In the genomic region with DNA sequence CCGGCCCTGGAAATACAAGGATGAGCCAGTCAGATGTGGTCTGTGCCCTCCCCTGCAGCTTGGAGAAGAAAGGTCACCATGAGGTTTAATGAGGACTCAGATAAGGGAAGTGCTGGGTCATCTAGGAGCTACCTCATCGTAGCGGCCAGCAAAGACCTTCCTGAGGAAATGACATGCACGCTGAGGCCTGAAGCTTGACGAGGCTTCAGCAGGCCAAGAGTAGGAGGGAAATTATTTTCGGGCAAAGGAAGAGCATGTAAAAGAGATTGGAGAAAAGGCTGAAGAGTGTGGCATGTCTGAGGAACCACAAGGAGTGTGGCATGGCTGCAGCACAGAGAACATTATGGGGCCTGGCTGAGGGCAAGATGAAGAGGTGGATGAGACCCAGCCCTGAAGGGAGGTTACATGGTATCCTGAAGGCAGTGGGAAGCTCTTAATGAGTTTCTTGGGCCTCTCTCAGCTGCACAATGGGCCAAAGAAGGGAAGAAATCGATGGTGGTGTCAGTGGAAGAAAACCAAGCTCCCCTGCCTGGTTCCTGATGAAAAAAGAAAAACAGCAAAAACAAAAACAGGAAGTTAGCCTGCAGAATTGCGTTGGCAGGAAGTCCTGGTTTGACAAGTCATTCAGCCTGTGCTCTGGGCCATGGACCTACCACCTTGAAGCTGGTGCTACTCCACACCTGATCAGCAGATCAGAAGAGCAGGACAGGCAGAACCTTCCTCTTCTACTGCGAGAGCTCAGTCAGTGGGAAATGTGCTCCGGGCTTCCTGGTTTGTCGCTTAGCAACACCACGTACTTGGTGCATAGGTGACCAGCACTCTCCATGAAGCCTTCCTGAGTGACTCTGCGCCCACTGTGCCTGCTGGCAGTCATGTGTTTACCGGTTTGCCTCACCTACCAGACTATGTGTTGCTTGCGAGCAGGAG, we compare ENCODE assay signal across 8 cellular contexts.
DNase-seq lines count a peak whose midpoint lies in the region; ATAC-seq and TF ChIP-seq lines count a peak whose summit lies in the region.

No MANE protein-coding gene starts in this region.

- ATAC-seq in GM19023 (IDR thresholded peaks at IDR 0.05; ENCODE audit: unreplicated experiment) (peak; percentile 72), HG03432 (IDR thresholded peaks at IDR 0.05; ENCODE audit: unreplicated experiment) (peak; percentile 79), natural killer cell (peak; percentile 84 to 93 (median 84))

- H3K4me1 ChIP-seq in colonic mucosa (peaks cover 4% of the 10 kb centered on the region), tibial nerve (peaks cover 0 to 14% (median 3%) of the 10 kb centered on the region in 4 donors)

- H3K27me3 Mint-ChIP-seq in natural killer cell (ENCODE audit: low read depth in 2 of 2) (peaks cover 3 to 9% of the 10 kb centered on the region in 2 donors), mesothelial cell of epicardium (ENCODE audit: low read depth) (no peaks in the 10 kb centered on the region)

- H3K36me3 ChIP-seq in colonic mucosa (no peaks in the 10 kb centered on the region), tibial nerve (no peaks in the 10 kb centered on the region)

- TF ChIP-seq EP300 in tibial nerve (IDR thresholded peaks at IDR 0.05): no peak

- H3K9me3 Mint-ChIP-seq in natural killer cell (peaks cover 0 to 2% of the 10 kb centered on the region in 2 donors), mesothelial cell of epicardium (peaks cover 9% of the 10 kb centered on the region)

- DNase-seq in T-helper 22 cell (ENCODE audit: low read depth): peak; percentile 2
- peak; percentile 81 for DNase-seq in colonic mucosa
- DNase-seq in natural killer cell: no peak
- DNase-seq in tibial nerve (ENCODE audit: low spot score in 2 of 2): no peak
- no peak for DNase-seq in mesothelial cell of epicardium (ENCODE audit: low spot score in 2 of 2, unreplicated experiment in 2 of 2)

- H3K27ac ChIP-seq in 22Rv1 (0 out of 2 replicates have a peak overlapping the region, but pooled peaks have one; percentile 25), colonic mucosa (peak overlapping the region; percentile 60), tibial nerve (peak overlapping the region in 1 of 4 donors; percentile 32)

- H3K4me3 Mint-ChIP-seq in natural killer cell: peak overlapping the region; percentile 43
- no peak overlapping the region for H3K4me3 Mint-ChIP-seq in mesothelial cell of epicardium

- H3K4me1 Mint-ChIP-seq in natural killer cell (peaks cover 17 to 19% of the 10 kb centered on the region in 2 donors), mesothelial cell of epicardium (peaks cover 9% of the 10 kb centered on the region)

- no peaks in the 10 kb centered on the region for H3K9me3 ChIP-seq in colonic mucosa
- no peaks in the 10 kb centered on the region for H3K9me3 ChIP-seq in tibial nerve

- H3K36me3 Mint-ChIP-seq in natural killer cell (no peaks in the 10 kb centered on the region), mesothelial cell of epicardium (no peaks in the 10 kb centered on the region)

- 80 to 82% methylated on average over 15 of the region's 15 CpGs for WGBS in tibial nerve, 2 donors

- H3K27ac Mint-ChIP-seq in natural killer cell: peak overlapping the region; percentile 78 to 91
- H3K27ac Mint-ChIP-seq in mesothelial cell of epicardium: no peak overlapping the region

- intact Hi-C loops in colonic mucosa (cut with DNase I): no loop called here
- intact Hi-C loops in natural killer cell (cut with micrococcal nuclease): loop anchor here (10.0 kb wide), 1 partner anchor 145 kb away; no protein-coding TSS in a partner anchor

- no peak for TF ChIP-seq POLR2A in tibial nerve (IDR thresholded peaks at IDR 0.05)

- H3K9ac ChIP-seq in colonic mucosa (ENCODE audit: low read depth in 2 of 2, low read length in 2 of 2): peak overlapping the region in 1 of 2 donors; percentile 48

- TF ChIP-seq CTCF in 22Rv1 (IDR thresholded peaks at IDR 0.05): no peak
- no peak for TF ChIP-seq CTCF in colonic mucosa (IDR thresholded peaks at IDR 0.05)
- TF ChIP-seq CTCF in natural killer cell (IDR thresholded peaks at IDR 0.05): no peak
- no peak for TF ChIP-seq CTCF in tibial nerve (IDR thresholded peaks at IDR 0.05)
- no peak for TF ChIP-seq CTCF in mesothelial cell of epicardium (IDR thresholded peaks at IDR 0.05; ENCODE audit: unreplicated experiment)

- H3K4me3 ChIP-seq in colonic mucosa (no peak overlapping the region), tibial nerve (no peak overlapping the region)

- H3K27me3 ChIP-seq in colonic mucosa (no peaks in the 10 kb centered on the region), tibial nerve (no peaks in the 10 kb centered on the region)

Comparison
In these comparisons a context has a peak if more than half of its experiments do, and no peak if none do; other contexts are left out.
1. DNase-seq: peak in T-helper 22 cell (single experiment) and colonic mucosa (single experiment); none in natural killer cell (single experiment), tibial nerve (0 of 2) and mesothelial cell of epicardium (0 of 2).
2. Peak in every context shown above with its lines, with median percentiles within 50 percentile points of each other: ATAC-seq.